1 cellular context compared by ENCODE assay signal in genomic region chr2:8525582-8526402, GRCh38.
TF ChIP-seq lines count a peak whose summit lies in the region.

No MANE protein-coding gene starts in this region.

TF ChIP-seq in HepG2, 621 proteins besides CTCF, POLR2A, EP300 and RAD21 (continued from another document and continues in another):
- TF ChIP-seq ZNF646 (CRISPR knock-in tag; IDR thresholded peaks at IDR 0.05) (0 out of 2 replicates have a peak, but pooled peaks have one; percentile 33), TSC22D2 (CRISPR knock-in tag; IDR thresholded peaks at IDR 0.05; ENCODE audit: borderline replicate concordance) (peak; percentile 80; the same call in 1 of the 2 replicates), ZNF30 (CRISPR knock-in tag; IDR thresholded peaks at IDR 0.05) (no peak), ZNF296 (CRISPR knock-in tag; conservative IDR thresholded peaks at IDR 0.05) (0 out of 2 replicates have a peak, but pooled peaks have one; percentile 45), GMEB2 (CRISPR knock-in tag; IDR thresholded peaks at IDR 0.05; ENCODE audit: low read depth) (peak; percentile 34; the same call in 1 of the 2 replicates), TBX2 (CRISPR knock-in tag; IDR thresholded peaks at IDR 0.05; ENCODE audit: borderline replicate concordance) (peak; percentile 91), ZBTB33 (CRISPR knock-in tag; IDR thresholded peaks at IDR 0.05) (no peak; the same call in 1 of the 2 replicates), DNMT3B (CRISPR knock-in tag; conservative IDR thresholded peaks at IDR 0.05) (0 out of 2 replicates have a peak, but pooled peaks have one; percentile 72), KIAA2018 (CRISPR knock-in tag; IDR thresholded peaks at IDR 0.05; ENCODE audit: borderline replicate concordance) (peak; percentile 80; the same call in 1 of the 2 replicates), EED (CRISPR knock-in tag; IDR thresholded peaks at IDR 0.05) (0 out of 2 replicates have a peak, but pooled peaks have one; percentile 77), ZSCAN20 (CRISPR knock-in tag; IDR thresholded peaks at IDR 0.05; ENCODE audit: borderline replicate concordance) (no peak), ZNF557 (CRISPR knock-in tag; IDR thresholded peaks at IDR 0.05) (no peak), MED13 (CRISPR knock-in tag; IDR thresholded peaks at IDR 0.05) (no peak), NR1H2 (CRISPR knock-in tag; IDR thresholded peaks at IDR 0.05; ENCODE audit: borderline replicate concordance, low read depth) (no peak), SMAD1 (CRISPR knock-in tag; IDR thresholded peaks at IDR 0.05; ENCODE audit: borderline replicate concordance, low read depth) (peak; percentile 91; the same call in 1 of the 2 replicates), MTA1 (CRISPR knock-in tag; IDR thresholded peaks at IDR 0.05; ENCODE audit: borderline replicate concordance) (peak; percentile 85), REPIN1 (CRISPR knock-in tag; IDR thresholded peaks at IDR 0.05; ENCODE audit: borderline replicate concordance, low read depth) (peak; percentile 90), ATF2 (CRISPR knock-in tag; IDR thresholded peaks at IDR 0.05) (peak; percentile 67; the same call in 1 of the 2 replicates), ZNF446 (CRISPR knock-in tag; IDR thresholded peaks at IDR 0.05) (no peak), TRIM22 (IDR thresholded peaks at IDR 0.05) (no peak), ZNF496 (CRISPR knock-in tag; IDR thresholded peaks at IDR 0.05; ENCODE audit: insufficient replicate concordance) (no peak), FOXA1 (IDR thresholded peaks at IDR 0.05) (no peak), FOXA1 (CRISPR knock-in tag; IDR thresholded peaks at IDR 0.05) (peak; percentile 34), TEF (CRISPR knock-in tag; IDR thresholded peaks at IDR 0.05) (no peak), ZNF713 (CRISPR knock-in tag; IDR thresholded peaks at IDR 0.05) (0 out of 2 replicates have a peak, but pooled peaks have one; percentile 53), ZBTB7B (CRISPR knock-in tag; IDR thresholded peaks at IDR 0.05) (peak; percentile 79; the same call in 1 of the 2 replicates), KLF11 (CRISPR knock-in tag; IDR thresholded peaks at IDR 0.05) (0 out of 2 replicates have a peak, but pooled peaks have one; percentile 56), CBX2 (IDR thresholded peaks at IDR 0.05; ENCODE audit: low read depth, low read length) (no peak), CBX2 (CRISPR knock-in tag; IDR thresholded peaks at IDR 0.05; ENCODE audit: low read depth) (no peak), RCOR2 (CRISPR knock-in tag; IDR thresholded peaks at IDR 0.05) (0 out of 2 replicates have a peak, but pooled peaks have one; percentile 31), BCL3 (CRISPR knock-in tag; IDR thresholded peaks at IDR 0.05) (peak; percentile 57; the same call in 1 of the 2 replicates)
